In the genomic region with DNA sequence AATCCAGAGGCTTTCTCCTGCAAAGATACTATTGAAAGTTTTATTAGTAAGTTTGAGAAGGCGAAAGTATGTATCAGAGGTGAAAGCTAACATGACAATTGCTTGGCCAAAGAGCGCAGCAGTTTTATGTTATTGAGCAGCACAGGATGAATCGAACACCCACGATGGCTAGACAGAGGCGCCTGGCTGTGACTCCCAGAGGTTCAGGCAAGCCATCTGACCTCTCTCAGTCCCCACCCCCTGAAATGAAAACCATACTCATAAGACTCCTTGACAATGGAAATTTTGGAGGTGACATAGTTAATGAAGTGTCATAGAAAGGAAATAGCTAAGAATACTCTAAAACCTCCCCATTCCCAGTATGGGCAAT, we compare ENCODE assay signal across 10 cellular contexts.
DNase-seq lines count a peak whose midpoint lies in the region; ATAC-seq and TF ChIP-seq lines count a peak whose summit lies in the region.
"Had no signal": no experiment of that assay in that cellular context is flagged by ENCODE, and none has a peak within 500 bp of the region (broad histone marks: within the 10 kb centered on the region; RNA-seq: fewer than 3 reads in every experiment).

No MANE protein-coding gene starts in this region.

- no peaks in the 10 kb centered on the region for H3K36me3 ChIP-seq in adipocyte (ENCODE audit: control insufficient read depth, insufficient read depth, low read length, severe bottlenecking)
- H3K36me3 ChIP-seq in lower lobe of right lung: no peaks in the 10 kb centered on the region
- H3K36me3 ChIP-seq in subcutaneous abdominal adipose tissue (ENCODE audit: control insufficient read depth in 5 of 5, insufficient read depth in 5 of 5, low read length in 5 of 5): no peaks in the 10 kb centered on the region

- peak; percentile 45 for DNase-seq in activated naive CD4-positive, alpha-beta T cell treated with anti-CD3 and anti-CD28 coated beads for 36 hours
- no peak for DNase-seq in activated naive CD4-positive, alpha-beta T cell treated with anti-CD3 and anti-CD28 coated beads, Interleukin-2, amount 10 ng/mL, durations not matched to agents 7 days and 5 days
- DNase-seq in adipocyte (ENCODE audit: low read depth): no peak
- no peak for DNase-seq in lower lobe of right lung
- DNase-seq in GM13976 (ENCODE audit: low spot score): no peak
- DNase-seq in amygdala (lab: John Stamatoyannopoulos, UW): no peak
- DNase-seq: NCI-H1048 had no signal

- intact Hi-C loops in activated naive CD4-positive, alpha-beta T cell treated with anti-CD3 and anti-CD28 coated beads for 36 hours (cut with micrococcal nuclease): loop anchor here (2.0 to 10.0 kb wide), 5 partner anchors 123 to 1119 kb away; a partner anchor contains a TSS
- intact Hi-C loops in lower lobe of right lung (cut with DNase I): no loop called here

- H3K9me3 Mint-ChIP-seq in activated naive CD4-positive, alpha-beta T cell treated with anti-CD3 and anti-CD28 coated beads for 36 hours: no peaks in the 10 kb centered on the region
- no peaks in the 10 kb centered on the region for H3K9me3 Mint-ChIP-seq in activated naive CD4-positive, alpha-beta T cell treated with anti-CD3 and anti-CD28 coated beads, Interleukin-2, amount 10 ng/mL, durations not matched to agents 7 days and 5 days
- H3K9me3 Mint-ChIP-seq: memory B cell had no signal

- H3K4me1 ChIP-seq in adipocyte (ENCODE audit: control insufficient read depth, insufficient read depth, low read length) (peaks cover 54% of the 10 kb centered on the region), lower lobe of right lung (peaks cover 51% of the 10 kb centered on the region), subcutaneous abdominal adipose tissue (ENCODE audit: control insufficient read depth in 5 of 5, insufficient read depth in 5 of 5, low read length in 5 of 5) (peaks cover 12 to 60% (median 52%) of the 10 kb centered on the region in 5 donors)

- H3K27me3 Mint-ChIP-seq in activated naive CD4-positive, alpha-beta T cell treated with anti-CD3 and anti-CD28 coated beads for 36 hours (ENCODE audit: low read depth): peaks cover 29% of the 10 kb centered on the region
- H3K27me3 Mint-ChIP-seq in activated naive CD4-positive, alpha-beta T cell treated with anti-CD3 and anti-CD28 coated beads, Interleukin-2, amount 10 ng/mL, durations not matched to agents 7 days and 5 days: peaks cover 64% of the 10 kb centered on the region

- CTCF ChIA-PET in activated naive CD4-positive, alpha-beta T cell treated with anti-CD3 and anti-CD28 coated beads for 36 hours (lab: Charles Lee): interaction anchor here (0.6 to 1.3 kb wide), 5 partner anchors 56 to 624 kb away, joined by 3 to 6 read pairs (median 3); no protein-coding TSS in a partner anchor
- CTCF ChIA-PET in activated naive CD4-positive, alpha-beta T cell treated with anti-CD3 and anti-CD28 coated beads, Interleukin-2, amount 10 ng/mL, durations not matched to agents 7 days and 5 days (lab: Charles Lee): interaction anchor here (0.6 to 1.2 kb wide), 7 partner anchors 12 to 313 kb away, joined by 3 to 4 read pairs (median 3); no protein-coding TSS in a partner anchor

- H3K27me3 ChIP-seq in adipocyte (replicated peaks; ENCODE audit: control insufficient read depth, insufficient read depth, low read length) (no peaks in the 10 kb centered on the region), lower lobe of right lung (ENCODE audit: low read depth) (no peaks in the 10 kb centered on the region), subcutaneous abdominal adipose tissue (ENCODE audit: control insufficient read depth in 5 of 5, insufficient read depth in 4 of 5, low read length in 5 of 5) (no peaks in the 10 kb centered on the region)

- no peaks in the 10 kb centered on the region for H3K9me3 ChIP-seq in adipocyte (ENCODE audit: control insufficient read depth, low read length)
- no peaks in the 10 kb centered on the region for H3K9me3 ChIP-seq in lower lobe of right lung
- no peaks in the 10 kb centered on the region for H3K9me3 ChIP-seq in subcutaneous abdominal adipose tissue (ENCODE audit: control insufficient read depth in 5 of 5, low read length in 5 of 5)

- H3K9ac ChIP-seq in adipocyte (ENCODE audit: low read length) (peak overlapping the region; percentile 69), subcutaneous abdominal adipose tissue (ENCODE audit: low read length in 5 of 5) (peak overlapping the region in 2 of 5 donors; percentile 50 to 58)

- H3K4me3 Mint-ChIP-seq in activated naive CD4-positive, alpha-beta T cell treated with anti-CD3 and anti-CD28 coated beads for 36 hours: peak overlapping the region; percentile 61
- H3K4me3 Mint-ChIP-seq in activated naive CD4-positive, alpha-beta T cell treated with anti-CD3 and anti-CD28 coated beads, Interleukin-2, amount 10 ng/mL, durations not matched to agents 7 days and 5 days: no peak overlapping the region

- H3K27ac ChIP-seq in lower lobe of right lung (peak overlapping the region; percentile 89), subcutaneous abdominal adipose tissue (ENCODE audit: low read depth, low read length) (peak overlapping the region; percentile 98)

- in situ Hi-C loops in GM13976 (cut with MboI; ENCODE audit: low sequenced_read_pairs, unreplicated experiment): no loop called here

- H3K27ac Mint-ChIP-seq in activated naive CD4-positive, alpha-beta T cell treated with anti-CD3 and anti-CD28 coated beads for 36 hours: no peak overlapping the region
- H3K27ac Mint-ChIP-seq in activated naive CD4-positive, alpha-beta T cell treated with anti-CD3 and anti-CD28 coated beads, Interleukin-2, amount 10 ng/mL, durations not matched to agents 7 days and 5 days: no peak overlapping the region
- H3K27ac Mint-ChIP-seq: memory B cell had no signal

- H3K4me1 Mint-ChIP-seq in activated naive CD4-positive, alpha-beta T cell treated with anti-CD3 and anti-CD28 coated beads for 36 hours (ENCODE audit: low read depth): peaks cover 22% of the 10 kb centered on the region
- peaks cover 15% of the 10 kb centered on the region for H3K4me1 Mint-ChIP-seq in activated naive CD4-positive, alpha-beta T cell treated with anti-CD3 and anti-CD28 coated beads, Interleukin-2, amount 10 ng/mL, durations not matched to agents 7 days and 5 days

- no peak for ATAC-seq in lower lobe of right lung
- ATAC-seq in HG02798 (IDR thresholded peaks at IDR 0.05; ENCODE audit: poor library complexity, unreplicated experiment): no peak

- H3K36me3 Mint-ChIP-seq in activated naive CD4-positive, alpha-beta T cell treated with anti-CD3 and anti-CD28 coated beads for 36 hours (ENCODE audit: low read depth): no peaks in the 10 kb centered on the region
- no peaks in the 10 kb centered on the region for H3K36me3 Mint-ChIP-seq in activated naive CD4-positive, alpha-beta T cell treated with anti-CD3 and anti-CD28 coated beads, Interleukin-2, amount 10 ng/mL, durations not matched to agents 7 days and 5 days
- H3K36me3 Mint-ChIP-seq: memory B cell had no signal

- no peak for TF ChIP-seq CTCF in lower lobe of right lung (IDR thresholded peaks at IDR 0.05)
- no peak for TF ChIP-seq CTCF in GM13976 (IDR thresholded peaks at IDR 0.05; ENCODE audit: borderline replicate concordance, control extremely low read depth, extremely low read depth, insufficient read depth, missing control alignments)

- H3K4me3 ChIP-seq in adipocyte (ENCODE audit: low read length) (no peak overlapping the region), lower lobe of right lung (no peak overlapping the region), subcutaneous abdominal adipose tissue (ENCODE audit: low read depth in 1 of 5, low read length in 5 of 5) (peak overlapping the region in 1 of 5 donors; percentile 84)
